In genomic region chr5:143054480-143054941, GRCh38 we compare ENCODE assay signal across 8 cellular contexts.
A peak's percentile ranks its signal among the peaks of the same experiment; 100 is the strongest.
DNase-seq lines count a peak whose midpoint lies in the region; ATAC-seq and TF ChIP-seq lines count a peak whose summit lies in the region.

No MANE protein-coding gene starts in this region.

- intact Hi-C loops in CD14-positive monocyte (cut with micrococcal nuclease) (no loop called here), psoas muscle (cut with DNase I) (no loop called here)
- intact Hi-C loops in activated CD8-positive, alpha-beta T cell treated with anti-CD3 and anti-CD28 coated beads for 36 hours (cut with micrococcal nuclease): loop anchor here (10.0 kb wide), 1 partner anchor 50 kb away; no protein-coding TSS in a partner anchor

- H3K27ac Mint-ChIP-seq in CD14-positive monocyte: peak overlapping the region in 4 of 7 donors; percentile 16 to 75 (median 22)
- peak overlapping the region; percentile 85 for H3K27ac Mint-ChIP-seq in activated CD8-positive, alpha-beta T cell treated with anti-CD3 and anti-CD28 coated beads for 36 hours
- H3K27ac Mint-ChIP-seq in HFFc6: no peak overlapping the region
- H3K27ac Mint-ChIP-seq in progenitor cell of endocrine pancreas: no peak overlapping the region

- H3K4me3 Mint-ChIP-seq in CD14-positive monocyte (no peak overlapping the region), HFFc6 (no peak overlapping the region; the same call in 1 of the 2 replicates), progenitor cell of endocrine pancreas (ENCODE audit: low read depth) (no peak overlapping the region)
- H3K4me3 Mint-ChIP-seq in activated CD8-positive, alpha-beta T cell treated with anti-CD3 and anti-CD28 coated beads for 36 hours: peak overlapping the region; percentile 42

- no peak overlapping the region for H3K4me3 ChIP-seq in psoas muscle

- H3K27me3 Mint-ChIP-seq in CD14-positive monocyte (ENCODE audit: low read depth in 3 of 3): peaks cover 0 to 8% (median 0%) of the 10 kb centered on the region in 3 donors
- no peaks in the 10 kb centered on the region for H3K27me3 Mint-ChIP-seq in activated CD8-positive, alpha-beta T cell treated with anti-CD3 and anti-CD28 coated beads for 36 hours
- no peaks in the 10 kb centered on the region for H3K27me3 Mint-ChIP-seq in HFFc6 (ENCODE audit: insufficient read depth)
- H3K27me3 Mint-ChIP-seq in progenitor cell of endocrine pancreas: no peaks in the 10 kb centered on the region

- peaks cover 63% of the 10 kb centered on the region for H3K4me1 Mint-ChIP-seq in CD14-positive monocyte
- peaks cover 77% of the 10 kb centered on the region for H3K4me1 Mint-ChIP-seq in activated CD8-positive, alpha-beta T cell treated with anti-CD3 and anti-CD28 coated beads for 36 hours (ENCODE audit: low read depth)
- H3K4me1 Mint-ChIP-seq in HFFc6 (ENCODE audit: low read depth): peaks cover 81% of the 10 kb centered on the region
- peaks cover 16% of the 10 kb centered on the region for H3K4me1 Mint-ChIP-seq in progenitor cell of endocrine pancreas (ENCODE audit: low read depth)

- no peak for TF ChIP-seq CTCF in CD14-positive monocyte (IDR thresholded peaks at IDR 0.05)
- TF ChIP-seq CTCF in activated CD8-positive, alpha-beta T cell treated with anti-CD3 and anti-CD28 coated beads for 36 hours (IDR thresholded peaks at IDR 0.05): no peak
- TF ChIP-seq CTCF in psoas muscle (IDR thresholded peaks at IDR 0.05): no peak
- TF ChIP-seq CTCF in HFFc6 (IDR thresholded peaks at IDR 0.05): no peak
- no peak for TF ChIP-seq CTCF in progenitor cell of endocrine pancreas (IDR thresholded peaks at IDR 0.05; ENCODE audit: unreplicated experiment)

- peaks cover 4% of the 10 kb centered on the region in 2 donors for H3K36me3 ChIP-seq in psoas muscle (ENCODE audit: insufficient read depth in 1 of 2, low read depth in 1 of 2)

- DNase-seq in CD14-positive monocyte (ENCODE audit: low spot score): no peak
- DNase-seq in activated CD8-positive, alpha-beta T cell treated with anti-CD3 and anti-CD28 coated beads for 36 hours: peak; percentile 72
- DNase-seq in psoas muscle: no peak
- no peak for DNase-seq in T1000 (lab: John Stamatoyannopoulos, UW)
- DNase-seq in HFFc6: no peak
- DNase-seq in progenitor cell of endocrine pancreas (ENCODE audit: low spot score, unreplicated experiment): no peak

- WGBS in psoas muscle, 3 donors: 26 to 37% (median 29%) methylated on average over 5 of the region's 5 CpGs

- ATAC-seq in GM18907 (IDR thresholded peaks at IDR 0.05; ENCODE audit: unreplicated experiment) (peak; percentile 64), HG03095 (IDR thresholded peaks at IDR 0.05; ENCODE audit: unreplicated experiment) (peak; percentile 36), psoas muscle (no peak)
- peak; percentile 69 for ATAC-seq in activated CD8-positive, alpha-beta T cell treated with anti-CD3 and anti-CD28 coated beads for 36 hours

- CTCF ChIA-PET in activated CD8-positive, alpha-beta T cell treated with anti-CD3 and anti-CD28 coated beads for 36 hours (lab: Charles Lee): no interaction called here

- peaks cover 82 to 95% of the 10 kb centered on the region in 2 donors for H3K36me3 Mint-ChIP-seq in CD14-positive monocyte
- H3K36me3 Mint-ChIP-seq in activated CD8-positive, alpha-beta T cell treated with anti-CD3 and anti-CD28 coated beads for 36 hours (ENCODE audit: low read depth): peaks cover 37% of the 10 kb centered on the region
- peaks cover 19% of the 10 kb centered on the region; the same call in 1 of the 2 replicates for H3K36me3 Mint-ChIP-seq in HFFc6 (ENCODE audit: low read depth)
- H3K36me3 Mint-ChIP-seq in progenitor cell of endocrine pancreas (ENCODE audit: insufficient read depth): peaks cover 6% of the 10 kb centered on the region

- no peaks in the 10 kb centered on the region for H3K27me3 ChIP-seq in psoas muscle (ENCODE audit: insufficient read depth in 3 of 3, low read length in 2 of 3)

- H3K4me1 ChIP-seq in psoas muscle: peaks cover 81% of the 10 kb centered on the region

- POLR2A ChIA-PET in activated CD8-positive, alpha-beta T cell treated with anti-CD3 and anti-CD28 coated beads for 36 hours (lab: Charles Lee): no interaction called here

- no peaks in the 10 kb centered on the region for H3K9me3 ChIP-seq in psoas muscle

- H3K27ac ChIP-seq in psoas muscle: peak overlapping the region; percentile 94

- H3K9me3 Mint-ChIP-seq in CD14-positive monocyte: no peaks in the 10 kb centered on the region
- H3K9me3 Mint-ChIP-seq in activated CD8-positive, alpha-beta T cell treated with anti-CD3 and anti-CD28 coated beads for 36 hours: no peaks in the 10 kb centered on the region
- H3K9me3 Mint-ChIP-seq in HFFc6: no peaks in the 10 kb centered on the region
- no peaks in the 10 kb centered on the region for H3K9me3 Mint-ChIP-seq in progenitor cell of endocrine pancreas (ENCODE audit: low read depth)

Comparison
In these comparisons a context has a peak if more than half of its experiments do, and no peak if none do; other contexts are left out.
1. H3K27ac Mint-ChIP-seq: peak in CD14-positive monocyte (4 of 7) and activated CD8-positive, alpha-beta T cell treated with anti-CD3 and anti-CD28 coated beads for 36 hours (single experiment); none in HFFc6 (single experiment) and progenitor cell of endocrine pancreas (single experiment).
2. ATAC-seq: peak in GM18907 (single experiment), HG03095 (single experiment) and activated CD8-positive, alpha-beta T cell treated with anti-CD3 and anti-CD28 coated beads for 36 hours (single experiment); none in psoas muscle (0 of 4).